Comparison of ENCODE assay signal across 8 cellular contexts in genomic region chr11:78646564-78647185, GRCh38.
DNase-seq lines count a peak whose midpoint lies in the region; ATAC-seq and TF ChIP-seq lines count a peak whose summit lies in the region.

No MANE protein-coding gene starts in this region.

- DNase-seq in GM06990 (ENCODE audit: extremely low read depth, insufficient read length) (no peak), NCI-H526 (lab: John Stamatoyannopoulos, UW) (peak; percentile 73 to 92), erythroblast (lab: John Stamatoyannopoulos, UW) (peak; percentile 50 to 71), neuronal stem cell (ENCODE audit: low spot score) (peak; percentile 46), vagina (ENCODE audit: extremely low spot score in 2 of 2) (peak; percentile 67 to 82)
- DNase-seq in activated CD4-positive, alpha-beta T cell treated with anti-CD3 and anti-CD28 coated beads, Interleukin-2, amount 50 U/mL, for 48 hours = peak; percentile 59 to 72

- H3K23ac ChIP-seq in neuronal stem cell (ENCODE audit: low read depth, low read length, poor library complexity) = no peak overlapping the region

- H3K18ac ChIP-seq in neuronal stem cell (ENCODE audit: low read length) = no peak overlapping the region

- H4K91ac ChIP-seq in neuronal stem cell (ENCODE audit: low read depth, low read length, poor library complexity) = no peak overlapping the region

- H3K4me3 ChIP-seq in GM06990 (replicated peaks; ENCODE audit: low read depth, low read length) (no peak overlapping the region), neuronal stem cell (ENCODE audit: low read length in 2 of 2) (no peak overlapping the region), vagina (no peak overlapping the region)

- no peaks in the 10 kb centered on the region for H3K79me1 ChIP-seq in neuronal stem cell (ENCODE audit: low read depth, low read length)

- no peak overlapping the region for H2BK120ac ChIP-seq in neuronal stem cell (ENCODE audit: low read depth, low read length)

- H3K36me3 ChIP-seq in GM06990 (ENCODE audit: control insufficient read depth, insufficient read depth, low read length) (no peaks in the 10 kb centered on the region), neuronal stem cell (replicated peaks in 1 of 2; ENCODE audit: control insufficient read depth in 2 of 2, insufficient read depth in 2 of 2, low read length in 2 of 2) (no peaks in the 10 kb centered on the region), vagina (no peaks in the 10 kb centered on the region)

- no peak overlapping the region for H2BK15ac ChIP-seq in neuronal stem cell (ENCODE audit: low read length)

- H3K4me1 ChIP-seq in neuronal stem cell (ENCODE audit: control insufficient read depth in 2 of 2, insufficient read depth in 1 of 2, low read depth in 1 of 2, low read length in 2 of 2) = peaks cover 2 to 3% of the 10 kb centered on the region in 2 donors
- no peaks in the 10 kb centered on the region for H3K4me1 ChIP-seq in vagina

- ATAC-seq in HG03520 (IDR thresholded peaks at IDR 0.05; ENCODE audit: unreplicated experiment) = peak; percentile 62
- no peak for ATAC-seq in GM18511 (IDR thresholded peaks at IDR 0.05; ENCODE audit: unreplicated experiment)

- no peak overlapping the region for H3K14ac ChIP-seq in neuronal stem cell (ENCODE audit: low read length)

- no CpG with 5 or more reads among the region's 7 CpGs for WGBS in neuronal stem cell (ENCODE audit: extremely low coverage in 2 of 2, insufficient read length in 2 of 2, insufficient replicate concordance in 1 of 2), 2 donors

- no peak overlapping the region for H3K4me2 ChIP-seq in neuronal stem cell (ENCODE audit: insufficient read depth, low read length, poor library complexity, severe bottlenecking)

- TF ChIP-seq POLR2A in erythroblast (IDR thresholded peaks at IDR 0.05; ENCODE audit: low read length) (no peak), vagina (IDR thresholded peaks at IDR 0.05) (no peak)

- H2BK5ac ChIP-seq in neuronal stem cell (ENCODE audit: low read length) = no peak overlapping the region

- H3K4ac ChIP-seq in neuronal stem cell (ENCODE audit: low read length) = no peak overlapping the region

- TF ChIP-seq CTCF in GM06990 (IDR thresholded peaks at IDR 0.05; ENCODE audit: insufficient read depth, low read length, poor library complexity, severe bottlenecking) = peak; percentile 83
- TF ChIP-seq CTCF in vagina (IDR thresholded peaks at IDR 0.05) = peak; percentile 54 to 58 (median 57)

- H4K8ac ChIP-seq in neuronal stem cell (ENCODE audit: low read depth, low read length) = no peak overlapping the region

- intact Hi-C loops in vagina (cut with DNase I) = loop anchor here (10.0 kb wide), 2 partner anchors 318 to 848 kb away; no protein-coding TSS in a partner anchor

- H3K9me3 ChIP-seq in neuronal stem cell (replicated peaks in 1 of 2; ENCODE audit: control insufficient read depth in 2 of 2, insufficient read depth in 1 of 2, low read depth in 1 of 2, low read length in 2 of 2) = no peaks in the 10 kb centered on the region
- H3K9me3 ChIP-seq in vagina = no peaks in the 10 kb centered on the region

- H3K9ac ChIP-seq in neuronal stem cell (ENCODE audit: low read depth, low read length, poor library complexity) = no peak overlapping the region

- no peak overlapping the region for H2AFZ ChIP-seq in neuronal stem cell (ENCODE audit: low read length)

- no peak overlapping the region for H2AK5ac ChIP-seq in neuronal stem cell (ENCODE audit: low read depth, low read length)

- H3K27me3 ChIP-seq in GM06990 (replicated peaks; ENCODE audit: control insufficient read depth, insufficient read depth, low read length) = no peaks in the 10 kb centered on the region; the same call in none of the 2 replicates
- peaks cover 0 to 3% (median 0%) of the 10 kb centered on the region in 3 experiments for H3K27me3 ChIP-seq in neuronal stem cell (ENCODE audit: control insufficient read depth in 3 of 3, insufficient read depth in 3 of 3, low read depth in 1 of 3, low read length in 3 of 3)
- no peaks in the 10 kb centered on the region for H3K27me3 ChIP-seq in vagina

- H3K27ac ChIP-seq in neuronal stem cell (replicated peaks; ENCODE audit: low read length) (no peak overlapping the region), vagina (no peak overlapping the region)

- H2BK12ac ChIP-seq in neuronal stem cell (ENCODE audit: low read length) = no peak overlapping the region
